In the genomic region with DNA sequence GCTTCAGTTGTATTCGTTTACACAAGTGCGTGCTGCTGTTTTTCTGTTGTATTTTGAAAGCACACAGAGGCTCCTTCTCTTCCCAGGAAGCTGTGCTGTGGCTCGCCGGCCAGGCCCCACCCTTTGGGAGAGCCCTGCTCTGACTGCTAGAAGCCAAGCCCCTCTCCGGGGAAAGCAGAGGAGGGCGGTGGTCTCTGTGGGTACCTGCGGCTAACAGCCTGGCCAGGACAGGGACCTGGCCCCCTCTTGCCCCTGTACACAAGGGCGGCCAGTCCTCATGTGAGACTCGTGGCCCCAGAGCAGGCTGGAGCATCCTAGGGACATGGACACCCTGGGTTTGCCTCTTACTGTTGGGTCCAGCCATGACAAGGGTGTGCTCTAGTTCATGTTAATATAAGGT, we compare ENCODE assay signal across 26 cellular contexts.
"Had no signal": no experiment of that assay in that cellular context is flagged by ENCODE, and none has a peak within 500 bp of the region (broad histone marks: within the 10 kb centered on the region; RNA-seq: fewer than 3 reads in every experiment).

No MANE protein-coding gene starts in this region.

- H3K4me3 Mint-ChIP-seq: activated naive CD8-positive, alpha-beta T cell treated with anti-CD3 and anti-CD28 coated beads for 36 hours; brain; natural killer cell treated with Interleukin-12 subunit alpha and Interleukin-12 subunit beta and Interleukin-15 and Interleukin-18, amount 100 ng/mL, for 72 hours had no signal

- H3K4me1 Mint-ChIP-seq: activated naive CD8-positive, alpha-beta T cell treated with anti-CD3 and anti-CD28 coated beads for 36 hours had no signal

- DNase-seq: activated CD4-positive, alpha-beta T cell treated with anti-CD3 and anti-CD28 coated beads for 48 hours; activated CD4-positive, alpha-beta T cell treated with anti-CD3 and anti-CD28 coated beads, Interleukin-2, amount 50 U/mL, for 48 hours; activated CD8-positive, alpha-beta memory T cell treated with anti-CD3 and anti-CD28 coated beads for 24 hours; activated effector memory CD4-positive, alpha-beta T cell treated with Interleukin-2 at 50 U/mL for 16 hours; activated naive CD4-positive, alpha-beta T cell treated with Interleukin-2 at 50 U/mL for 16 hours; activated naive CD8-positive, alpha-beta T cell treated with anti-CD3 and anti-CD28 coated beads for 36 hours; adrenal gland; cortex of kidney; esophagus squamous epithelium; foreskin melanocyte; hippocampal formation; left colon; mesendoderm; retina; stimulated activated CD4-positive, alpha-beta T cell treated with anti-CD3 and anti-CD28 coated beads, Interleukin-2, amount 100 ng/mL, for 48 hours; stimulated activated naive CD4-positive, alpha-beta T cell treated with Interleukin-2 at 50 U/mL for 16 hours; T-helper 1 cell; transverse colon had no signal

- H3K9me3 ChIP-seq: adrenal gland, ascending aorta, esophagus squamous epithelium, transverse colon had no signal

- H3K9me3 Mint-ChIP-seq: activated naive CD8-positive, alpha-beta T cell treated with anti-CD3 and anti-CD28 coated beads for 36 hours; brain; natural killer cell treated with Interleukin-12 subunit alpha and Interleukin-12 subunit beta and Interleukin-15 and Interleukin-18, amount 100 ng/mL, for 72 hours had no signal

- H3K27ac ChIP-seq: adrenal gland, cardiac muscle cell, esophagus squamous epithelium, transverse colon, VCaP had no signal

- H3K4me3 ChIP-seq: adrenal gland, ascending aorta, cardiac muscle cell, esophagus squamous epithelium, lung, transverse colon had no signal

- H3K27ac Mint-ChIP-seq: activated naive CD8-positive, alpha-beta T cell treated with anti-CD3 and anti-CD28 coated beads for 36 hours; brain; natural killer cell treated with Interleukin-12 subunit alpha and Interleukin-12 subunit beta and Interleukin-15 and Interleukin-18, amount 100 ng/mL, for 72 hours; progenitor cell of endocrine pancreas had no signal

- H3K36me3 ChIP-seq: cardiac muscle cell had no signal

- H3K4me1 ChIP-seq: ascending aorta, transverse colon had no signal

- H3K27me3 Mint-ChIP-seq: activated naive CD8-positive, alpha-beta T cell treated with anti-CD3 and anti-CD28 coated beads for 36 hours; brain; natural killer cell treated with Interleukin-12 subunit alpha and Interleukin-12 subunit beta and Interleukin-15 and Interleukin-18, amount 100 ng/mL, for 72 hours; progenitor cell of endocrine pancreas had no signal

- H3K27me3 ChIP-seq: adrenal gland, ascending aorta, cardiac muscle cell, esophagus squamous epithelium, transverse colon had no signal

- ATAC-seq: activated CD4-positive, CD25-positive, alpha-beta regulatory T cell treated with anti-CD3 and anti-CD28 coated beads, Interleukin-2, amount 50 U/mL, for 24 hours; natural killer cell treated with Interleukin-12 subunit alpha and Interleukin-12 subunit beta and Interleukin-15 and Interleukin-18, amount 100 ng/mL, for 72 hours had no signal
